ENCODE assay signal across 14 cellular contexts in the genomic region with DNA sequence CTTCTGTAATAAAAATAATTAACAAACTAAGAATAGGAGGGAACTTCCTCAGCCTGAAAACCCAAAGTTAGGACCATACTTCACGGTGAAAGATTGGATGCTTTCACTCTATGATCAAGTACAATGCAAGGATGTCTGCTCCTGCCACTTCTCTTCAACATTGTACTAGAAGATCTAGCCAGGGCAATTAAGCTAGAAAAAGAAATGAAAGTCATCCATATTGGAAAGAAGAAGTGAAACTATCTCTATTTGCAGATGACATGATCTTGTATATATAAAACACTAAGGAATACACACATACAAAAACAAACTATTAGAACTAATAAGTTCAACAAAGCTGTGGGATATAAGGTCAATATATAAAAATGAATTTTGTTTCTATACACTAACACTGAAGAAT.
"Had no signal": no experiment of that assay in that cellular context is flagged by ENCODE, and none has a peak within 500 bp of the region (broad histone marks: within the 10 kb centered on the region; RNA-seq: fewer than 3 reads in every experiment).

No MANE protein-coding gene starts in this region.

- H3K27me3 ChIP-seq: hepatocyte had no signal

- H3K4me3 Mint-ChIP-seq: activated CD4-positive, alpha-beta T cell treated with anti-CD3 and anti-CD28 coated beads, Interleukin-2, amount 10 ng/mL, durations not matched to agents 7 days and 5 days; brain; central memory CD8-positive, alpha-beta T cell; WTC11 had no signal

- H3K27ac ChIP-seq: hepatocyte had no signal

- DNase-seq: activated CD4-positive, alpha-beta T cell treated with anti-CD3 and anti-CD28 coated beads, Interleukin-2, amount 10 ng/mL, durations not matched to agents 7 days and 5 days; activated naive CD4-positive, alpha-beta T cell treated with anti-CD3 and anti-CD28 coated beads, Interleukin-2, amount 50 U/mL, for 16 hours; activated T-cell treated with anti-CD3 and anti-CD28 coated beads, Interleukin-2, amount 50 U/mL, for 1 hour; amygdala; cortex of kidney; effector CD8-positive, alpha-beta T cell; left ventricle myocardium superior; mesendoderm; stimulated activated CD4-positive, alpha-beta T cell treated with anti-CD3 and anti-CD28 coated beads, Interleukin-4, amount 100 ng/mL, for 24 hours had no signal

- H3K4me1 Mint-ChIP-seq: activated CD4-positive, alpha-beta T cell treated with anti-CD3 and anti-CD28 coated beads, Interleukin-2, amount 10 ng/mL, durations not matched to agents 7 days and 5 days; brain; central memory CD8-positive, alpha-beta T cell; WTC11 had no signal

- FAIRE-seq: urothelium cell line had no signal

- H3K36me3 Mint-ChIP-seq: brain, WTC11 had no signal

- H3K9me3 Mint-ChIP-seq: activated CD4-positive, alpha-beta T cell treated with anti-CD3 and anti-CD28 coated beads, Interleukin-2, amount 10 ng/mL, durations not matched to agents 7 days and 5 days; central memory CD8-positive, alpha-beta T cell; WTC11 had no signal

- H3K27ac Mint-ChIP-seq: activated CD4-positive, alpha-beta T cell treated with anti-CD3 and anti-CD28 coated beads, Interleukin-2, amount 10 ng/mL, durations not matched to agents 7 days and 5 days; brain; WTC11 had no signal

- H3K4me3 ChIP-seq: hepatocyte had no signal
